Comparison of ENCODE assay signal across 1 cellular context in the genomic region with DNA sequence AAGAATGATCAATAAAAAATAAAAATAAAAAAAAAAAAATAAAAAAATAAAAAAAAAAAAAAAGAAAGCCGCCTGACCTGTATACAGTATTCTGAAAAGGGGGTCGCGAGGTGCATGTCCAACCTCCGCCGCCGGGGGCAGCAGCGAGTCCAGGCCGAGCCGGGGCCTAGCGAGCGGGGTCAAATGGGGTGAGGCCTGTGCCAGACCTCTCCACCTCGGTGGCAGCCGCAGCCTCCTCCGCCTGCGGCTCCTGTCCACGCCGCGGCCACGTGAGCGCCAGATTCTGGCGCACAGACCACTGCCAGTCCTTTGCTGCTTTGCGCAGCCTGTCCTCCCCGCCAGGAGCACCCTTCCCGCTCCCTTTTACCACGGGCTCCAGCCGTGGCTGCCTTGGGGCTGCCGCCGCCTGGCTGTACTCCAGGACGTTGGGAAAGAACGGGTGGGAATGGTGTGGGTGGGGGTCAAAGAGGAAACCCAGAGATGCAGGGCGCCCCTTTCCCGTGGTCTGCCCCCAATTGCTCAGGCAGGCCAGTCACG.
A peak's percentile ranks its signal among the peaks of the same experiment; 100 is the strongest.
TF ChIP-seq lines count a peak whose summit lies in the region.

No MANE protein-coding gene starts in this region.

TF ChIP-seq in HepG2, 621 proteins besides CTCF, POLR2A, EP300 and RAD21 (continued from another document and continues in another):
- peak; percentile 91 for TF ChIP-seq NFAT5 (CRISPR knock-in tag; IDR thresholded peaks at IDR 0.05)
- TF ChIP-seq SMC3 (IDR thresholded peaks at IDR 0.05; ENCODE audit: low read length), result peak; percentile 14; the same call in 1 of the 2 replicates
- peak; percentile 96 for TF ChIP-seq RARA (CRISPR knock-in tag; IDR thresholded peaks at IDR 0.05)
- no peak for TF ChIP-seq ZNF597 (CRISPR knock-in tag; IDR thresholded peaks at IDR 0.05)
- TF ChIP-seq SRY (CRISPR knock-in tag; IDR thresholded peaks at IDR 0.05), result peak; percentile 98
- peak; percentile 99 for TF ChIP-seq ZFP36L1 (CRISPR knock-in tag; IDR thresholded peaks at IDR 0.05)
- TF ChIP-seq ATF7 (IDR thresholded peaks at IDR 0.05), result no peak
- peak; percentile 33; the same call in 1 of the 2 replicates for TF ChIP-seq ATF7 (CRISPR knock-in tag; IDR thresholded peaks at IDR 0.05)
- TF ChIP-seq DMTF1 (CRISPR knock-in tag; IDR thresholded peaks at IDR 0.05), result peak; percentile 90; the same call in 1 of the 2 replicates
- peak; percentile 95 for TF ChIP-seq ZSCAN5A (CRISPR knock-in tag; IDR thresholded peaks at IDR 0.05; ENCODE audit: borderline replicate concordance)
- peak; percentile 90 for TF ChIP-seq ZBTB33 (CRISPR knock-in tag; IDR thresholded peaks at IDR 0.05)
- peak; percentile 89 for TF ChIP-seq YEATS2 (CRISPR knock-in tag; IDR thresholded peaks at IDR 0.05; ENCODE audit: borderline replicate concordance)
- peak; percentile 93 for TF ChIP-seq ZBTB26 (CRISPR knock-in tag; IDR thresholded peaks at IDR 0.05; ENCODE audit: borderline replicate concordance)
- peak; percentile 78 for TF ChIP-seq ZNF30 (CRISPR knock-in tag; IDR thresholded peaks at IDR 0.05)
- TF ChIP-seq ZSCAN31 (CRISPR knock-in tag; IDR thresholded peaks at IDR 0.05; ENCODE audit: low read depth), result peak; percentile 95
- peak; percentile 64; the same call in 1 of the 2 replicates for TF ChIP-seq GATA4 (IDR thresholded peaks at IDR 0.05; ENCODE audit: borderline replicate concordance, low read depth)
- TF ChIP-seq, protein P1, sequence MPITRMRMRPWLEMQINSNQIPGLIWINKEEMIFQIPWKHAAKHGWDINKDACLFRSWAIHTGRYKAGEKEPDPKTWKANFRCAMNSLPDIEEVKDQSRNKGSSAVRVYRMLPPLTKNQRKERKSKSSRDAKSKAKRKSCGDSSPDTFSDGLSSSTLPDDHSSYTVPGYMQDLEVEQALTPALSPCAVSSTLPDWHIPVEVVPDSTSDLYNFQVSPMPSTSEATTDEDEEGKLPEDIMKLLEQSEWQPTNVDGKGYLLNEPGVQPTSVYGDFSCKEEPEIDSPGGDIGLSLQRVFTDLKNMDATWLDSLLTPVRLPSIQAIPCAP (CRISPR knock-in tag; IDR thresholded peaks at IDR 0.05; ENCODE audit: low read depth), result no peak
- peak; percentile 98 for TF ChIP-seq ZNF558 (CRISPR knock-in tag; IDR thresholded peaks at IDR 0.05; ENCODE audit: borderline replicate concordance)
- TF ChIP-seq ZNF12 (CRISPR knock-in tag; IDR thresholded peaks at IDR 0.05), result peak; percentile 85
- TF ChIP-seq ZNF704 (CRISPR knock-in tag; IDR thresholded peaks at IDR 0.05; ENCODE audit: borderline replicate concordance), result peak; percentile 97
- peak; percentile 96 for TF ChIP-seq ZFY (CRISPR knock-in tag; IDR thresholded peaks at IDR 0.05)
- peak; percentile 100 for TF ChIP-seq MLX (CRISPR knock-in tag; IDR thresholded peaks at IDR 0.05)
- peak; percentile 66; the same call in 1 of the 2 replicates for TF ChIP-seq SP5 (CRISPR knock-in tag; IDR thresholded peaks at IDR 0.05; ENCODE audit: borderline replicate concordance, low read depth)
- TF ChIP-seq ZNF510 (CRISPR knock-in tag; IDR thresholded peaks at IDR 0.05; ENCODE audit: low read depth), result peak; percentile 74; the same call in 1 of the 2 replicates
- TF ChIP-seq, protein P2, sequence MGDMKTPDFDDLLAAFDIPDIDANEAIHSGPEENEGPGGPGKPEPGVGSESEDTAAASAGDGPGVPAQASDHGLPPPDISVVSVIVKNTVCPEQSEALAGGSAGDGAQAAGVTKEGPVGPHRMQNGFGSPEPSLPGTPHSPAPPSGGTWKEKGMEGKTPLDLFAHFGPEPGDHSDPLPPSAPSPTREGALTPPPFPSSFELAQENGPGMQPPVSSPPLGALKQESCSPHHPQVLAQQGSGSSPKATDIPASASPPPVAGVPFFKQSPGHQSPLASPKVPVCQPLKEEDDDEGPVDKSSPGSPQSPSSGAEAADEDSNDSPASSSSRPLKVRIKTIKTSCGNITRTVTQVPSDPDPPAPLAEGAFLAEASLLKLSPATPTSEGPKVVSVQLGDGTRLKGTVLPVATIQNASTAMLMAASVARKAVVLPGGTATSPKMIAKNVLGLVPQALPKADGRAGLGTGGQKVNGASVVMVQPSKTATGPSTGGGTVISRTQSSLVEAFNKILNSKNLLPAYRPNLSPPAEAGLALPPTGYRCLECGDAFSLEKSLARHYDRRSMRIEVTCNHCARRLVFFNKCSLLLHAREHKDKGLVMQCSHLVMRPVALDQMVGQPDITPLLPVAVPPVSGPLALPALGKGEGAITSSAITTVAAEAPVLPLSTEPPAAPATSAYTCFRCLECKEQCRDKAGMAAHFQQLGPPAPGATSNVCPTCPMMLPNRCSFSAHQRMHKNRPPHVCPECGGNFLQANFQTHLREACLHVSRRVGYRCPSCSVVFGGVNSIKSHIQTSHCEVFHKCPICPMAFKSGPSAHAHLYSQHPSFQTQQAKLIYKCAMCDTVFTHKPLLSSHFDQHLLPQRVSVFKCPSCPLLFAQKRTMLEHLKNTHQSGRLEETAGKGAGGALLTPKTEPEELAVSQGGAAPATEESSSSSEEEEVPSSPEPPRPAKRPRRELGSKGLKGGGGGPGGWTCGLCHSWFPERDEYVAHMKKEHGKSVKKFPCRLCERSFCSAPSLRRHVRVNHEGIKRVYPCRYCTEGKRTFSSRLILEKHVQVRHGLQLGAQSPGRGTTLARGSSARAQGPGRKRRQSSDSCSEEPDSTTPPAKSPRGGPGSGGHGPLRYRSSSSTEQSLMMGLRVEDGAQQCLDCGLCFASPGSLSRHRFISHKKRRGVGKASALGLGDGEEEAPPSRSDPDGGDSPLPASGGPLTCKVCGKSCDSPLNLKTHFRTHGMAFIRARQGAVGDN (CRISPR knock-in tag; IDR thresholded peaks at IDR 0.05), result peak; percentile 98
- peak; percentile 95 for TF ChIP-seq SALL2 (CRISPR knock-in tag; IDR thresholded peaks at IDR 0.05)
- TF ChIP-seq MTF2 (CRISPR knock-in tag; IDR thresholded peaks at IDR 0.05; ENCODE audit: borderline replicate concordance), result no peak
- TF ChIP-seq SAFB2 (CRISPR knock-in tag; IDR thresholded peaks at IDR 0.05; ENCODE audit: borderline replicate concordance, low read depth), result peak; percentile 91
- TF ChIP-seq ZNF761 (CRISPR knock-in tag; conservative IDR thresholded peaks at IDR 0.05), result peak; percentile 90
